18 cellular contexts compared by ENCODE assay signal in the genomic region with DNA sequence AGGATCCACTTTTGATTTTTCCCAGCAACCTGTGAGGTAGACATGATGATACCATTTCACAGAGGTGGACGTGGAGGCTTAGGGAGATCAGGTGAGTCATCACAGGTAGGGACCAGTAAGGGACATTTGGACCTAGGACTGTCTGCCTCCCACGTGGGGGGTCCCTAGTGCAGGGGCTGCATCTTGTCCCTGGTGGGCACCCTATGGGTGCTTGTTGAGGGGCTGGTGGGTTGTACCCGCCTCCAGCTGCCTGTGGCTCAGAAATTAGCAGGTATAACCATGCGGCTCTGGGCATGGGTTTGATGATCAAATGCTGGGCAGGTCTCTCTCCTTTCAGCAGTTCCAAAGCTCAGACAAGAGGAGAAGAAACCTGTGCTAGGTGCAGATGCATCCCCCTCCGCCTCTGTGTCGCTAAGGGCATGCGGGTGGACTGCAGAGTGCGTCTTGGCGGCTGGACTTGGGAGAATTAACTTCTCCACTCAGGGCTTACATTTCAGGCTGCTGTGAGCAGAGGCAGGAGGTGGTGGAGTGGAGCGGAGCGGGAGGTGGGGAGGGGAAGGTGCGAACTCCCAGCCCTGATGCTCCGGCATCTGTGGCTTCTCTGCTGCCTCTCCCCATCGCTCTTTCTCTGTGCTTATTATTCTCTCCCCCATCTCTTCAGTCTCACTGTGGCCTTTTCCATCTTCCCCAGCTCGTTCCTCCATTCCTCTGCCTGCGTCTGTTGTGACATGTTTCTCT.
DNase-seq lines count a peak whose midpoint lies in the region; ATAC-seq, FAIRE-seq and TF ChIP-seq lines count a peak whose summit lies in the region.
"Had no signal": no experiment of that assay in that cellular context is flagged by ENCODE, and none has a peak within 500 bp of the region (broad histone marks: within the 10 kb centered on the region; RNA-seq: fewer than 3 reads in every experiment).

No MANE protein-coding gene starts in this region.

- no peak overlapping the region for H3K27ac Mint-ChIP-seq in GM23338
- H3K27ac Mint-ChIP-seq: B cell; CD4-positive, alpha-beta memory T cell had no signal

- H2AFZ ChIP-seq in GM23338, result peak overlapping the region; percentile 95
- H2AFZ ChIP-seq in endothelial cell of umbilical vein (ENCODE audit: low read depth, low read length), result peak overlapping the region; percentile 67
- peak overlapping the region; percentile 17 for H2AFZ ChIP-seq in neuronal stem cell (ENCODE audit: low read length)

- H3K4me3 ChIP-seq in GM23338 (no peak overlapping the region), adipocyte (ENCODE audit: low read length) (peak overlapping the region; percentile 17), endothelial cell of umbilical vein (replicated peaks in 1 of 3; ENCODE audit: insufficient read depth in 1 of 3, low read depth in 1 of 3, low read length in 3 of 3) (no peak overlapping the region), neuronal stem cell (ENCODE audit: low read length in 2 of 2) (no peak overlapping the region)
- H3K4me3 ChIP-seq: Peyer's patch had no signal

- POLR2A ChIA-PET in endothelial cell of umbilical vein (lab: Charles Lee), result no interaction called here

- H4K91ac ChIP-seq in neuronal stem cell (ENCODE audit: low read depth, low read length, poor library complexity), result no peak overlapping the region

- BruUV-seq in endothelial cell of umbilical vein (replicated peaks; lab: Mats Ljungman, UMichigan), result no TSS peak

- H2BK15ac ChIP-seq in neuronal stem cell (ENCODE audit: low read length), result no peak overlapping the region

- H3K9me1 ChIP-seq in endothelial cell of umbilical vein (replicated peaks; ENCODE audit: control insufficient read depth, extremely low read depth, insufficient read depth, low read length), result no peaks in the 10 kb centered on the region

- H3K4me2 ChIP-seq in GM23338, result no peak overlapping the region
- peak overlapping the region; percentile 49 for H3K4me2 ChIP-seq in endothelial cell of umbilical vein (ENCODE audit: insufficient read depth, low read length)
- H3K4me2 ChIP-seq in neuronal stem cell (ENCODE audit: insufficient read depth, low read length, poor library complexity, severe bottlenecking), result no peak overlapping the region

- dilution Hi-C loops in endothelial cell of umbilical vein (cut with MboI; ENCODE audit: extremely low pct_ligation_motif_present, low sequenced_read_pairs), result no loop called here

- no peak overlapping the region for H2BK5ac ChIP-seq in neuronal stem cell (ENCODE audit: low read length)

- no peaks in the 10 kb centered on the region for H3K9me2 ChIP-seq in GM23338 (ENCODE audit: insufficient read depth)

- no peak overlapping the region for H2AK5ac ChIP-seq in neuronal stem cell (ENCODE audit: low read depth, low read length)

- H3K4me1 Mint-ChIP-seq in GM23338, result peaks cover 11% of the 10 kb centered on the region
- H3K4me1 Mint-ChIP-seq: B cell; CD4-positive, alpha-beta memory T cell had no signal

- H3K27me3 Mint-ChIP-seq in GM23338 (ENCODE audit: insufficient read depth, low read depth, poor library complexity), result peaks cover 11% of the 10 kb centered on the region

- FAIRE-seq in endothelial cell of umbilical vein (lab: Jason Lieb, UNC), result no peak

- H3K14ac ChIP-seq in neuronal stem cell (ENCODE audit: low read length), result no peak overlapping the region

- no peaks in the 10 kb centered on the region for H3F3A ChIP-seq in GM23338 (replicated peaks; ENCODE audit: low read depth)

- no CpG with 5 or more reads among the region's 16 CpGs for WGBS in neuronal stem cell (ENCODE audit: extremely low coverage in 2 of 2, insufficient read length in 2 of 2, insufficient replicate concordance in 1 of 2), 2 donors

- no peak for TF ChIP-seq POLR2A in endothelial cell of umbilical vein (IDR thresholded peaks at IDR 0.05; ENCODE audit: low read depth, low read length)

- no peak overlapping the region for H2BK120ac ChIP-seq in neuronal stem cell (ENCODE audit: low read depth, low read length)

- no peaks in the 10 kb centered on the region for H3K79me2 ChIP-seq in GM23338 (replicated peaks; ENCODE audit: insufficient read depth)
- H3K79me2 ChIP-seq in endothelial cell of umbilical vein (ENCODE audit: control insufficient read depth, insufficient read depth, low read length), result no peaks in the 10 kb centered on the region

- H2BK12ac ChIP-seq in neuronal stem cell (ENCODE audit: low read length), result no peak overlapping the region

- no peak overlapping the region for H3K4me3 Mint-ChIP-seq in GM23338
- H3K4me3 Mint-ChIP-seq: B cell; CD4-positive, alpha-beta memory T cell had no signal

- no peaks in the 10 kb centered on the region for H4K20me1 ChIP-seq in GM23338 (replicated peaks; ENCODE audit: insufficient read depth)
- no peaks in the 10 kb centered on the region for H4K20me1 ChIP-seq in endothelial cell of umbilical vein (replicated peaks; ENCODE audit: control insufficient read depth, extremely low read depth, insufficient read depth, low read length)

- H3K36me3 ChIP-seq in GM23338 (ENCODE audit: insufficient read depth), result peaks cover 10% of the 10 kb centered on the region; the same call in 1 of the 2 replicates
- no peaks in the 10 kb centered on the region for H3K36me3 ChIP-seq in adipocyte (ENCODE audit: control insufficient read depth, insufficient read depth, low read length, severe bottlenecking)
- no peaks in the 10 kb centered on the region for H3K36me3 ChIP-seq in endothelial cell of umbilical vein (ENCODE audit: control insufficient read depth in 2 of 2, extremely low read depth in 1 of 2, insufficient read depth in 2 of 2, low read length in 2 of 2)
- H3K36me3 ChIP-seq in neuronal stem cell (replicated peaks in 1 of 2; ENCODE audit: control insufficient read depth in 2 of 2, insufficient read depth in 2 of 2, low read length in 2 of 2), result no peaks in the 10 kb centered on the region
- H3K36me3 ChIP-seq: Peyer's patch had no signal

- H3K23ac ChIP-seq in neuronal stem cell (ENCODE audit: low read depth, low read length, poor library complexity), result no peak overlapping the region

- CTCF ChIA-PET in endothelial cell of umbilical vein (lab: Charles Lee), result interaction anchor here (0.9 to 4.7 kb wide), 4 partner anchors 10 to 327 kb away, joined by 3 to 25 read pairs (median 4); no protein-coding TSS in a partner anchor

- intact Hi-C loops in endothelial cell of umbilical vein (cut with micrococcal nuclease), result loop anchor here (2.0 to 5.0 kb wide), 2 partner anchors 70 to 146 kb away; a partner anchor contains a TSS

- no peaks in the 10 kb centered on the region for H3K79me1 ChIP-seq in neuronal stem cell (ENCODE audit: low read depth, low read length)

- ATAC-seq in GM23338, result no peak; the same call in 2 of the 3 replicates

- H3K18ac ChIP-seq in neuronal stem cell (ENCODE audit: low read length), result peak overlapping the region; percentile 44

- no peaks in the 10 kb centered on the region for H3K27me3 ChIP-seq in GM23338 (ENCODE audit: insufficient read depth)
- no peaks in the 10 kb centered on the region for H3K27me3 ChIP-seq in adipocyte (replicated peaks; ENCODE audit: control insufficient read depth, insufficient read depth, low read length)
- H3K27me3 ChIP-seq in endothelial cell of umbilical vein (ENCODE audit: control insufficient read depth in 2 of 2, insufficient read depth in 2 of 2, low read length in 2 of 2), result no peaks in the 10 kb centered on the region
- H3K27me3 ChIP-seq in neuronal stem cell (ENCODE audit: control insufficient read depth in 3 of 3, insufficient read depth in 3 of 3, low read depth in 1 of 3, low read length in 3 of 3), result no peaks in the 10 kb centered on the region
- H3K27me3 ChIP-seq: Peyer's patch had no signal

- H3K27ac ChIP-seq in GM23338 (ENCODE audit: low read depth), result no peak overlapping the region
- peak overlapping the region; percentile 30 for H3K27ac ChIP-seq in endothelial cell of umbilical vein (ENCODE audit: insufficient read depth, low read depth, low read length)
- no peak overlapping the region for H3K27ac ChIP-seq in neuronal stem cell (replicated peaks; ENCODE audit: low read length)
- H3K27ac ChIP-seq: Peyer's patch had no signal

- H3K4ac ChIP-seq in neuronal stem cell (ENCODE audit: low read length), result no peak overlapping the region

- H3K9ac ChIP-seq in adipocyte (ENCODE audit: low read length) (peak overlapping the region; percentile 16), endothelial cell of umbilical vein (replicated peaks; ENCODE audit: extremely low read depth, insufficient read depth, low read length) (peak overlapping the region; percentile 26), neuronal stem cell (ENCODE audit: low read depth, low read length, poor library complexity) (no peak overlapping the region)

- H4K8ac ChIP-seq in neuronal stem cell (ENCODE audit: low read depth, low read length), result no peak overlapping the region

- peaks cover 21% of the 10 kb centered on the region for H3K36me3 Mint-ChIP-seq in GM23338 (ENCODE audit: low read depth)
- H3K36me3 Mint-ChIP-seq: CD4-positive, alpha-beta memory T cell had no signal

- no peak for DNase-seq in GM23338 (ENCODE audit: low spot score)
- DNase-seq in adipocyte (ENCODE audit: low read depth), result no peak
- DNase-seq in endothelial cell of umbilical vein (ENCODE audit: low read depth, low spot score), result no peak
- DNase-seq in neuronal stem cell (ENCODE audit: low spot score), result no peak
- DNase-seq in hippocampal formation (lab: John Stamatoyannopoulos, UW), result no peak
- DNase-seq in activated CD4-positive, alpha-beta T cell treated with anti-CD3 and anti-CD28 coated beads for 4 hours, result no peak
- DNase-seq in epidermal melanocyte (ENCODE audit: insufficient read length, low spot score), result no peak
- DNase-seq in OCI-M2 (lab: John Stamatoyannopoulos, UW; ENCODE audit: unreplicated experiment), result no peak
- DNase-seq: CD4-positive, alpha-beta memory T cell; GF-D8; GOT3; KG1; NCI-H1092 treated with DMSO at 0.1 percent for 48 hours; NCI-H1694; NCI-H82; SHP77 had no signal

- H3K9me3 Mint-ChIP-seq in GM23338, result peaks cover 33% of the 10 kb centered on the region

- H3K4me1 ChIP-seq in GM23338 (ENCODE audit: insufficient read depth), result no peaks in the 10 kb centered on the region; the same call in 1 of the 2 replicates
- H3K4me1 ChIP-seq in adipocyte (ENCODE audit: control insufficient read depth, insufficient read depth, low read length), result peaks cover 10% of the 10 kb centered on the region
- peaks cover 18% of the 10 kb centered on the region for H3K4me1 ChIP-seq in endothelial cell of umbilical vein (ENCODE audit: control insufficient read depth, extremely low read depth, insufficient read depth, low read length)
- H3K4me1 ChIP-seq in neuronal stem cell (ENCODE audit: control insufficient read depth in 2 of 2, insufficient read depth in 1 of 2, low read depth in 1 of 2, low read length in 2 of 2), result peaks cover 0 to 4% of the 10 kb centered on the region in 2 donors
- H3K4me1 ChIP-seq: Peyer's patch had no signal

- H3K9me3 ChIP-seq in adipocyte (ENCODE audit: control insufficient read depth, low read length) (peaks cover 24% of the 10 kb centered on the region), endothelial cell of umbilical vein (replicated peaks; ENCODE audit: control insufficient read depth, insufficient read depth, low read length) (no peaks in the 10 kb centered on the region), neuronal stem cell (replicated peaks in 1 of 2; ENCODE audit: control insufficient read depth in 2 of 2, insufficient read depth in 1 of 2, low read depth in 1 of 2, low read length in 2 of 2) (peaks cover 0 to 13% of the 10 kb centered on the region in 2 donors)

- TF ChIP-seq CTCF in GM23338 (conservative IDR thresholded peaks at IDR 0.05; ENCODE audit: low read depth in 2 of 2) (no peak), endothelial cell of umbilical vein (IDR thresholded peaks at IDR 0.05; ENCODE audit: extremely low read depth in 1 of 2, insufficient read depth in 1 of 2, low read depth in 1 of 2, low read length in 2 of 2) (no peak)

Comparison
In these comparisons a context has a peak if more than half of its experiments do, and no peak if none do; other contexts are left out.
1. H2AFZ ChIP-seq: peak in every context shown above with its lines; median percentile 95 in GM23338; 67 in endothelial cell of umbilical vein; 17 in neuronal stem cell.